In the genomic region with DNA sequence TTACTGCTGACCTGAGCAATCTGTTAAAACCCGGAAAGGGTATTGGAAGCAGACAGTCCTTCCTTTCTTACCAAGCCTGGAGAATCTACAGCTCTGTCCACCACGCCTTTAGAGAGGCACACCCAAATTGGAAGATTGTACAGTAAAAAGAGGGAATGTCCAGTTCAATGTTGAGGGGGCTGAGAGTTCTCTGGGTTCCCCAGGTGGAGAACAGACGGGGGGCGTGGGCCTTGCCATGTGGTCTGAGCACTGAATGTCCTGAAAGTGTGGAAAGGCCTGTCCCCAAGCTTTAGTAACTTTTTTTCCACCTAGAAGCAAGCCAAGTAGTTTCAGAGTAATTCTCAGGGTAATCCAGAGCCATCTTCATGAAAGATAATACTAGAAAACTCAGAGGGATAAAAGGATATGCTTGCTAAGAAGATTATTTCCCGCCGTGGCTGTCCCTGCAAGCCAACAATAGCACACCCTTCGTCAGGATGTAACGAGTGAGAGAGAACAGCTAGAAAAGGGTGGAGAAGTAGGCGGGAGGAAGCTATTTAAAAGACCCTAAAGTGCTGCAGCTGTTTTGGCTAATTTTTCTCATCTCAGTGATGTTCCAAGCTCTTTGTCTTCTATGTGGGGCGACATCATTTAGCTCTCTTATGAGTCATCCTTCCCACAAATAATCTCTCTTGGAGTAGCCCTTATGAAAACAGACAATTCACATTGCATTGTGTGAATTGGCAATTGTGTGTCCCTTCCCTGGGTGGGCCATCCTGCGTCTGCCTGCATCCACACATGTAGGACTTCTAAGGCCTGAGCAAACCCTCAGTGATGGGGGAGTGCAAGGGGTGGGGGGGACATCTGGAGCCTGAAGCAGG, we compare ENCODE assay signal across 2 cellular contexts.
TF ChIP-seq lines count a peak whose summit lies in the region.

No MANE protein-coding gene starts in this region.

TF ChIP-seq in HEK293, 187 proteins besides CTCF, POLR2A, EP300 and RAD21 (continued from another document and continues in another):
- no peak for TF ChIP-seq ZNF248 (tag by site-specific recombination; IDR thresholded peaks at IDR 0.05)
- TF ChIP-seq, protein P1, sequence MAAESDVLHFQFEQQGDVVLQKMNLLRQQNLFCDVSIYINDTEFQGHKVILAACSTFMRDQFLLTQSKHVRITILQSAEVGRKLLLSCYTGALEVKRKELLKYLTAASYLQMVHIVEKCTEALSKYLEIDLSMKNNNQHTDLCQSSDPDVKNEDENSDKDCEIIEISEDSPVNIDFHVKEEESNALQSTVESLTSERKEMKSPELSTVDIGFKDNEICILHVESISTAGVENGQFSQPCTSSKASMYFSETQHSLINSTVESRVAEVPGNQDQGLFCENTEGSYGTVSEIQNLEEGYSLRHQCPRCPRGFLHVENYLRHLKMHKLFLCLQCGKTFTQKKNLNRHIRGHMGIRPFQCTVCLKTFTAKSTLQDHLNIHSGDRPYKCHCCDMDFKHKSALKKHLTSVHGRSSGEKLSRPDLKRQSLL (tag by site-specific recombination; IDR thresholded peaks at IDR 0.05): no peak
- TF ChIP-seq ZNF24 (tag by site-specific recombination; IDR thresholded peaks at IDR 0.05): 0 out of 2 replicates have a peak, but pooled peaks have one; percentile 47
- TF ChIP-seq ZNF416 (tag by site-specific recombination; IDR thresholded peaks at IDR 0.05): no peak
- TF ChIP-seq TRIM28 (IDR thresholded peaks at IDR 0.05; ENCODE audit: borderline replicate concordance, low read length): no peak
- TF ChIP-seq OVOL3 (tag by site-specific recombination; IDR thresholded peaks at IDR 0.05): no peak
- no peak for TF ChIP-seq ZNF2 (tag by site-specific recombination; IDR thresholded peaks at IDR 0.05)
- TF ChIP-seq, protein P2, sequence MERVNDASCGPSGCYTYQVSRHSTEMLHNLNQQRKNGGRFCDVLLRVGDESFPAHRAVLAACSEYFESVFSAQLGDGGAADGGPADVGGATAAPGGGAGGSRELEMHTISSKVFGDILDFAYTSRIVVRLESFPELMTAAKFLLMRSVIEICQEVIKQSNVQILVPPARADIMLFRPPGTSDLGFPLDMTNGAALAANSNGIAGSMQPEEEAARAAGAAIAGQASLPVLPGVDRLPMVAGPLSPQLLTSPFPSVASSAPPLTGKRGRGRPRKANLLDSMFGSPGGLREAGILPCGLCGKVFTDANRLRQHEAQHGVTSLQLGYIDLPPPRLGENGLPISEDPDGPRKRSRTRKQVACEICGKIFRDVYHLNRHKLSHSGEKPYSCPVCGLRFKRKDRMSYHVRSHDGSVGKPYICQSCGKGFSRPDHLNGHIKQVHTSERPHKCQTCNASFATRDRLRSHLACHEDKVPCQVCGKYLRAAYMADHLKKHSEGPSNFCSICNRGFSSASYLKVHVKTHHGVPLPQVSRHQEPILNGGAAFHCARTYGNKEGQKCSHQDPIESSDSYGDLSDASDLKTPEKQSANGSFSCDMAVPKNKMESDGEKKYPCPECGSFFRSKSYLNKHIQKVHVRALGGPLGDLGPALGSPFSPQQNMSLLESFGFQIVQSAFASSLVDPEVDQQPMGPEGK (tag by site-specific recombination; IDR thresholded peaks at IDR 0.05): peak; percentile 41; the same call in 1 of the 2 replicates
- peak; percentile 51; the same call in 1 of the 2 replicates for TF ChIP-seq ZNF366 (tag by site-specific recombination; conservative IDR thresholded peaks at IDR 0.05)
- TF ChIP-seq RBAK (tag by site-specific recombination; IDR thresholded peaks at IDR 0.05): 0 out of 2 replicates have a peak, but pooled peaks have one; percentile 13
- TF ChIP-seq, protein P3, sequence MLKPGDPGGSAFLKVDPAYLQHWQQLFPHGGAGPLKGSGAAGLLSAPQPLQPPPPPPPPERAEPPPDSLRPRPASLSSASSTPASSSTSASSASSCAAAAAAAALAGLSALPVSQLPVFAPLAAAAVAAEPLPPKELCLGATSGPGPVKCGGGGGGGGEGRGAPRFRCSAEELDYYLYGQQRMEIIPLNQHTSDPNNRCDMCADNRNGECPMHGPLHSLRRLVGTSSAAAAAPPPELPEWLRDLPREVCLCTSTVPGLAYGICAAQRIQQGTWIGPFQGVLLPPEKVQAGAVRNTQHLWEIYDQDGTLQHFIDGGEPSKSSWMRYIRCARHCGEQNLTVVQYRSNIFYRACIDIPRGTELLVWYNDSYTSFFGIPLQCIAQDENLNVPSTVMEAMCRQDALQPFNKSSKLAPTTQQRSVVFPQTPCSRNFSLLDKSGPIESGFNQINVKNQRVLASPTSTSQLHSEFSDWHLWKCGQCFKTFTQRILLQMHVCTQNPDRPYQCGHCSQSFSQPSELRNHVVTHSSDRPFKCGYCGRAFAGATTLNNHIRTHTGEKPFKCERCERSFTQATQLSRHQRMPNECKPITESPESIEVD (tag by site-specific recombination; IDR thresholded peaks at IDR 0.05): peak; percentile 47; the same call in 1 of the 2 replicates
- TF ChIP-seq ZNF473 (tag by site-specific recombination; IDR thresholded peaks at IDR 0.05): no peak
- no peak for TF ChIP-seq ZNF558 (tag by site-specific recombination; IDR thresholded peaks at IDR 0.05)
- TF ChIP-seq ZNF138 (tag by site-specific recombination; IDR thresholded peaks at IDR 0.05; ENCODE audit: borderline replicate concordance): no peak
- TF ChIP-seq ZNF426 (tag by site-specific recombination; IDR thresholded peaks at IDR 0.05): no peak
- no peak for TF ChIP-seq ZNF37A (tag by site-specific recombination; IDR thresholded peaks at IDR 0.05)
- no peak for TF ChIP-seq ZNF350 (tag by site-specific recombination; IDR thresholded peaks at IDR 0.05)
- 0 out of 2 replicates have a peak, but pooled peaks have one; percentile 6 for TF ChIP-seq EGR2 (tag by site-specific recombination; IDR thresholded peaks at IDR 0.05; ENCODE audit: low read depth)
- TF ChIP-seq, protein P4, sequence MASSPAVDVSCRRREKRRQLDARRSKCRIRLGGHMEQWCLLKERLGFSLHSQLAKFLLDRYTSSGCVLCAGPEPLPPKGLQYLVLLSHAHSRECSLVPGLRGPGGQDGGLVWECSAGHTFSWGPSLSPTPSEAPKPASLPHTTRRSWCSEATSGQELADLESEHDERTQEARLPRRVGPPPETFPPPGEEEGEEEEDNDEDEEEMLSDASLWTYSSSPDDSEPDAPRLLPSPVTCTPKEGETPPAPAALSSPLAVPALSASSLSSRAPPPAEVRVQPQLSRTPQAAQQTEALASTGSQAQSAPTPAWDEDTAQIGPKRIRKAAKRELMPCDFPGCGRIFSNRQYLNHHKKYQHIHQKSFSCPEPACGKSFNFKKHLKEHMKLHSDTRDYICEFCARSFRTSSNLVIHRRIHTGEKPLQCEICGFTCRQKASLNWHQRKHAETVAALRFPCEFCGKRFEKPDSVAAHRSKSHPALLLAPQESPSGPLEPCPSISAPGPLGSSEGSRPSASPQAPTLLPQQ (tag by site-specific recombination; IDR thresholded peaks at IDR 0.05): 0 out of 2 replicates have a peak, but pooled peaks have one; percentile 18

TF ChIP-seq in SK-N-SH treated with all-trans-retinoic acid at 6 μM for 48 hours, 23 proteins besides CTCF, POLR2A, EP300 and RAD21 (continued from another document):
- TF ChIP-seq ZFP30 (CRISPR knock-in tag; IDR thresholded peaks at IDR 0.05) (no peak), ZNF8 (CRISPR knock-in tag; IDR thresholded peaks at IDR 0.05) (no peak), ZNF565 (CRISPR knock-in tag; conservative IDR thresholded peaks at IDR 0.05; ENCODE audit: low read depth) (no peak), ZNF70 (CRISPR knock-in tag; IDR thresholded peaks at IDR 0.05) (no peak), CSDC2 (CRISPR knock-in tag; IDR thresholded peaks at IDR 0.05) (no peak), ZC3H10 (CRISPR knock-in tag; IDR thresholded peaks at IDR 0.05) (no peak), BACH2 (CRISPR knock-in tag; IDR thresholded peaks at IDR 0.05; ENCODE audit: borderline replicate concordance) (no peak), TOX (CRISPR knock-in tag; IDR thresholded peaks at IDR 0.05; ENCODE audit: borderline replicate concordance) (no peak)
- TF ChIP-seq, protein P2 (CRISPR knock-in tag; IDR thresholded peaks at IDR 0.05; ENCODE audit: borderline replicate concordance): no peak
- TF ChIP-seq, protein P5, sequence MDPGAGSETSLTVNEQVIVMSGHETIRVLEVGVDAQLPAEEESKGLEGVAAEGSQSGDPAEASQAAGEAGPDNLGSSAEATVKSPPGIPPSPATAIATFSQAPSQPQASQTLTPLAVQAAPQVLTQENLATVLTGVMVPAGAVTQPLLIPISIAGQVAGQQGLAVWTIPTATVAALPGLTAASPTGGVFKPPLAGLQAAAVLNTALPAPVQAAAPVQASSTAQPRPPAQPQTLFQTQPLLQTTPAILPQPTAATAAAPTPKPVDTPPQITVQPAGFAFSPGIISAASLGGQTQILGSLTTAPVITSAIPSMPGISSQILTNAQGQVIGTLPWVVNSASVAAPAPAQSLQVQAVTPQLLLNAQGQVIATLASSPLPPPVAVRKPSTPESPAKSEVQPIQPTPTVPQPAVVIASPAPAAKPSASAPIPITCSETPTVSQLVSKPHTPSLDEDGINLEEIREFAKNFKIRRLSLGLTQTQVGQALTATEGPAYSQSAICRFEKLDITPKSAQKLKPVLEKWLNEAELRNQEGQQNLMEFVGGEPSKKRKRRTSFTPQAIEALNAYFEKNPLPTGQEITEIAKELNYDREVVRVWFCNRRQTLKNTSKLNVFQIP (CRISPR knock-in tag; IDR thresholded peaks at IDR 0.05; ENCODE audit: borderline replicate concordance, low read depth): no peak
TF ChIP-seq in SK-N-SH treated with all-trans-retinoic acid at 6 μM for 48 hours: peak in this region for 0.
